In the genomic region with DNA sequence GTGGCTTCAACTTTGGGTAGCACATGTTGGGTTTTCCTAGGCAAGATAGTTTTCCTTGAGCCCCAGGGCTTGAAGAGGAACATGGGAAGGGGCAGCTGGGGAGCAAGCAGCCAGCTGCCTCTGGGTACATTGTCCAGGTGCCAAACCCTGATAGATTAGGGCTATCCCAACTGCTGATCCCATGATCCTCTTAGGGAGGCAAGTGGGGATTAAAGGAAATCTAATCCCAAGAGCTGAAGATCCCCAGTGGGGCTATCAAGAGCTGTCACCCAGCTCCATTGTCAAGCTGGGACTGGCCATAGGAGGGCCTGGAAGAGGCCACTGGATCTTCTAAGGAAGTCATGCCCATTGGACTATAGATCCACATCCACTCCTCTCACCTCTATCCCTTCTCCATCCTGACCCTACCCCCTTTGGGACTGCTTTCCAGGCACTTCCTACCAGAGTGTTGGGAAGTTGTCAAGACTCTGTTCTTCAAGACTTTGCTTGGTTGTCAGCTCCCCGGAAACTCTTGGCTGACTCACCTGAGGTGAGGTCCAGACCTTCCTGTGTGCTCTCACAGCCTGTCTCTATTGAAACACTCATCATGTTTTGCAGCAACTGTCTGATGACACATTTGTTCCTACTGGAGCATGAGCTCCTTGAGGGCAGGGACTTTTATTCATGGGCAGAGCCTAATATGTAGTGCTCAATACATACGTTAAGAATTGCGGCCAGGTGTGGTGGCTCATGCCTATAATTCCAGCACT, we compare ENCODE assay signal across 25 cellular contexts. TPM values are rescaled to one million over a fixed set of nuclear protein-coding genes. Genes with fewer than 3 reads are reported as not detected.
A peak's percentile ranks its signal among the peaks of the same experiment; 100 is the strongest.
DNase-seq lines count a peak whose midpoint lies in the region; ATAC-seq and TF ChIP-seq lines count a peak whose summit lies in the region.
"Had no signal": no experiment of that assay in that cellular context is flagged by ENCODE, and none has a peak within 500 bp of the region (broad histone marks: within the 10 kb centered on the region; RNA-seq: fewer than 3 reads in every experiment).

No MANE protein-coding gene starts in this region.

- TF ChIP-seq CTCF in HEK293 (tag by site-specific recombination; IDR thresholded peaks at IDR 0.05) (no peak), GM20000 (IDR thresholded peaks at IDR 0.05; ENCODE audit: extremely low read depth, missing control alignments) (no peak)

- no peak overlapping the region for H3K4me3 ChIP-seq in HEK293 (ENCODE audit: low read depth, low read length)
- H3K4me3 ChIP-seq: heart right ventricle, lung had no signal

- peaks cover 9% of the 10 kb centered on the region for H3K4me1 Mint-ChIP-seq in activated CD8-positive, alpha-beta memory T cell treated with anti-CD3 and anti-CD28 coated beads, Interleukin-2, amount 10 ng/mL, durations not matched to agents 7 days and 5 days
- H3K4me1 Mint-ChIP-seq in activated T-helper 17 cell treated with anti-CD3 and anti-CD28 coated beads, Interleukin-2, amount 50 U/mL, for 72 hours, result peaks cover 10% of the 10 kb centered on the region

- H3K9me3 ChIP-seq in HEK293 (ENCODE audit: control insufficient read depth, insufficient read depth, low read depth, low read length), result no peaks in the 10 kb centered on the region
- H3K9me3 ChIP-seq: heart right ventricle had no signal

- peaks cover 14% of the 10 kb centered on the region for H3K27me3 Mint-ChIP-seq in activated CD8-positive, alpha-beta memory T cell treated with anti-CD3 and anti-CD28 coated beads, Interleukin-2, amount 10 ng/mL, durations not matched to agents 7 days and 5 days
- peaks cover 4% of the 10 kb centered on the region for H3K27me3 Mint-ChIP-seq in activated T-helper 17 cell treated with anti-CD3 and anti-CD28 coated beads, Interleukin-2, amount 50 U/mL, for 72 hours
- H3K27me3 Mint-ChIP-seq: CD4-positive, alpha-beta memory T cell; central memory CD8-positive, alpha-beta T cell had no signal

- CTCF ChIA-PET in activated CD8-positive, alpha-beta memory T cell treated with anti-CD3 and anti-CD28 coated beads, Interleukin-2, amount 10 ng/mL, durations not matched to agents 7 days and 5 days (lab: Charles Lee), result interaction anchor here (0.8 to 6.0 kb wide), 5 partner anchors 9 to 128 kb away, joined by 3 to 27 read pairs (median 3); no protein-coding TSS in a partner anchor
- CTCF ChIA-PET in HEK293 (lab: Yijun Ruan, JAX), result interaction anchor here (0.6 to 1.7 kb wide), 5 partner anchors 28 to 299 kb away, joined by 3 to 4 read pairs (median 3); no protein-coding TSS in a partner anchor

- no peak for ATAC-seq in activated CD8-positive, alpha-beta memory T cell treated with anti-CD3 and anti-CD28 coated beads, Interleukin-2, amount 10 ng/mL, durations not matched to agents 7 days and 5 days
- ATAC-seq in activated T-helper 17 cell treated with anti-CD3 and anti-CD28 coated beads, Interleukin-2, amount 50 U/mL, for 72 hours (replicated peaks), result peak; percentile 95
- ATAC-seq in HG03108 (IDR thresholded peaks at IDR 0.05; ENCODE audit: unreplicated experiment) (no peak), HG02852 (IDR thresholded peaks at IDR 0.05; ENCODE audit: unreplicated experiment) (no peak)
- ATAC-seq: heart right ventricle had no signal

- peak; percentile 48 for DNase-seq in activated CD8-positive, alpha-beta memory T cell treated with anti-CD3 and anti-CD28 coated beads, Interleukin-2, amount 10 ng/mL, durations not matched to agents 7 days and 5 days
- no peak for DNase-seq in activated CD8-positive, alpha-beta memory T cell treated with anti-CD3 and anti-CD28 coated beads for 24 hours
- peak; percentile 33 for DNase-seq in stimulated activated CD4-positive, alpha-beta T cell treated with anti-CD3 and anti-CD28 coated beads, Interleukin-4, amount 100 ng/mL, for 24 hours
- no peak for DNase-seq in GM20000 (ENCODE audit: low spot score)
- DNase-seq: activated CD8-positive, alpha-beta memory T cell treated with anti-CD3 and anti-CD28 coated beads, Interleukin-2, amount 50 U/mL, for 48 hours; amygdala; CD4-positive, alpha-beta memory T cell; DND-41; effector CD8-positive, alpha-beta T cell; HCEC 1CT; heart right ventricle; Kasumi-1; NCI-H2171; T-helper 1 cell had no signal

- H3K4me1 ChIP-seq in HEK293 (ENCODE audit: control insufficient read depth, insufficient read depth, low read length), result no peaks in the 10 kb centered on the region

- no peak overlapping the region for H3K4me3 Mint-ChIP-seq in activated CD8-positive, alpha-beta memory T cell treated with anti-CD3 and anti-CD28 coated beads, Interleukin-2, amount 10 ng/mL, durations not matched to agents 7 days and 5 days
- H3K4me3 Mint-ChIP-seq in activated T-helper 17 cell treated with anti-CD3 and anti-CD28 coated beads, Interleukin-2, amount 50 U/mL, for 72 hours, result peak overlapping the region; percentile 61
- H3K4me3 Mint-ChIP-seq: CD4-positive, alpha-beta memory T cell; central memory CD8-positive, alpha-beta T cell had no signal

- H3K36me3 Mint-ChIP-seq in activated CD8-positive, alpha-beta memory T cell treated with anti-CD3 and anti-CD28 coated beads, Interleukin-2, amount 10 ng/mL, durations not matched to agents 7 days and 5 days, result no peaks in the 10 kb centered on the region
- H3K36me3 Mint-ChIP-seq in activated T-helper 17 cell treated with anti-CD3 and anti-CD28 coated beads, Interleukin-2, amount 50 U/mL, for 72 hours (ENCODE audit: low read depth), result peaks cover 17% of the 10 kb centered on the region

- H3K36me3 ChIP-seq in HEK293 (ENCODE audit: control insufficient read depth in 2 of 2, insufficient read depth in 1 of 2, low read length in 2 of 2), result peaks cover 0 to 6% of the 10 kb centered on the region in 2 experiments; a peak in 1 of 3 replicates
- H3K36me3 ChIP-seq: heart right ventricle had no signal

- H3K9me3 Mint-ChIP-seq in activated CD8-positive, alpha-beta memory T cell treated with anti-CD3 and anti-CD28 coated beads, Interleukin-2, amount 10 ng/mL, durations not matched to agents 7 days and 5 days (ENCODE audit: low read depth), result no peaks in the 10 kb centered on the region
- H3K9me3 Mint-ChIP-seq in activated T-helper 17 cell treated with anti-CD3 and anti-CD28 coated beads, Interleukin-2, amount 50 U/mL, for 72 hours, result no peaks in the 10 kb centered on the region
- H3K9me3 Mint-ChIP-seq: CD4-positive, alpha-beta memory T cell; central memory CD8-positive, alpha-beta T cell had no signal

- no peak overlapping the region for H3K27ac Mint-ChIP-seq in activated CD8-positive, alpha-beta memory T cell treated with anti-CD3 and anti-CD28 coated beads, Interleukin-2, amount 10 ng/mL, durations not matched to agents 7 days and 5 days
- peak overlapping the region; percentile 89 for H3K27ac Mint-ChIP-seq in activated T-helper 17 cell treated with anti-CD3 and anti-CD28 coated beads, Interleukin-2, amount 50 U/mL, for 72 hours

- POLR2A ChIA-PET in HEK293 (lab: Yijun Ruan, JAX), result no interaction called here

- H3K27ac ChIP-seq in HEK293 (ENCODE audit: extremely low read depth, low read depth, low read length), result no peak overlapping the region
- H3K27ac ChIP-seq: heart right ventricle, parathyroid adenoma, VCaP had no signal

TF ChIP-seq in HEK293, 187 proteins besides CTCF, POLR2A, EP300 and RAD21:
- TF ChIP-seq MYNN (tag by site-specific recombination; IDR thresholded peaks at IDR 0.05; ENCODE audit: borderline replicate concordance) (0 out of 2 replicates have a peak, but pooled peaks have one; percentile 19), YY2 (tag by site-specific recombination; IDR thresholded peaks at IDR 0.05) (no peak)

RNA-seq across cellular contexts. Expression of gene CAMK2N2, which starts 5.9 kb away (rescaled TPM):
- total RNA-seq in activated CD8-positive, alpha-beta memory T cell treated with anti-CD3 and anti-CD28 coated beads, Interleukin-2, amount 10 ng/mL, durations not matched to agents 7 days and 5 days, result under 1 TPM; 0.20 to 0.37 TPM
- 1 to 10 TPM in 1 of 2 donors, under 1 TPM in 1; 0.64 to 1.2 TPM for total RNA-seq in activated T-helper 17 cell treated with anti-CD3 and anti-CD28 coated beads, Interleukin-2, amount 50 U/mL, for 72 hours
- total RNA-seq: myocyte, ureter had no signal

RNA-seq across cellular contexts. Expression of gene EEF1AKMT4, which starts 6.0 kb away (rescaled TPM):
- 1 to 10 TPM; 4.1 to 6.7 TPM for total RNA-seq in activated CD8-positive, alpha-beta memory T cell treated with anti-CD3 and anti-CD28 coated beads, Interleukin-2, amount 10 ng/mL, durations not matched to agents 7 days and 5 days
- total RNA-seq in activated T-helper 17 cell treated with anti-CD3 and anti-CD28 coated beads, Interleukin-2, amount 50 U/mL, for 72 hours, result 10 to 100 TPM in 1 of 2 donors, 1 to 10 TPM in 1; 8.0 to 13.6 TPM

RNA-seq across cellular contexts. Expression of gene ALG3, which starts 6.7 kb away (rescaled TPM):
- 10 to 100 TPM; 38.7 to 48.2 TPM for total RNA-seq in activated CD8-positive, alpha-beta memory T cell treated with anti-CD3 and anti-CD28 coated beads, Interleukin-2, amount 10 ng/mL, durations not matched to agents 7 days and 5 days
- 10 to 100 TPM; 33.4 to 49.9 TPM for total RNA-seq in activated T-helper 17 cell treated with anti-CD3 and anti-CD28 coated beads, Interleukin-2, amount 50 U/mL, for 72 hours

RNA-seq across cellular contexts. Expression of gene ECE2, which starts 20.4 kb away (rescaled TPM):
- total RNA-seq in activated CD8-positive, alpha-beta memory T cell treated with anti-CD3 and anti-CD28 coated beads, Interleukin-2, amount 10 ng/mL, durations not matched to agents 7 days and 5 days, result not detected
- total RNA-seq in activated T-helper 17 cell treated with anti-CD3 and anti-CD28 coated beads, Interleukin-2, amount 50 U/mL, for 72 hours, result not detected
- total RNA-seq: CD4-positive, alpha-beta memory T cell; fibroblast of lung; myocyte had no signal

RNA-seq across cellular contexts. Expression of gene VWA5B2, which starts 26.1 kb away (rescaled TPM):
- total RNA-seq in activated CD8-positive, alpha-beta memory T cell treated with anti-CD3 and anti-CD28 coated beads, Interleukin-2, amount 10 ng/mL, durations not matched to agents 7 days and 5 days, result not detected
- total RNA-seq in activated T-helper 17 cell treated with anti-CD3 and anti-CD28 coated beads, Interleukin-2, amount 50 U/mL, for 72 hours, result not detected
- total RNA-seq: CD4-positive, alpha-beta memory T cell; fibroblast of lung; myocyte; ureter had no signal

Comparison
In these comparisons a context has a peak if more than half of its experiments do, and no peak if none do; other contexts are left out.
1. DNase-seq: peak in activated CD8-positive, alpha-beta memory T cell treated with anti-CD3 and anti-CD28 coated beads, Interleukin-2, amount 10 ng/mL, durations not matched to agents 7 days and 5 days (single experiment) and stimulated activated CD4-positive, alpha-beta T cell treated with anti-CD3 and anti-CD28 coated beads, Interleukin-4, amount 100 ng/mL, for 24 hours (single experiment); none in activated CD8-positive, alpha-beta memory T cell treated with anti-CD3 and anti-CD28 coated beads for 24 hours (single experiment) and GM20000 (single experiment).